Comparison of ENCODE assay signal across 22 cellular contexts in the genomic region with DNA sequence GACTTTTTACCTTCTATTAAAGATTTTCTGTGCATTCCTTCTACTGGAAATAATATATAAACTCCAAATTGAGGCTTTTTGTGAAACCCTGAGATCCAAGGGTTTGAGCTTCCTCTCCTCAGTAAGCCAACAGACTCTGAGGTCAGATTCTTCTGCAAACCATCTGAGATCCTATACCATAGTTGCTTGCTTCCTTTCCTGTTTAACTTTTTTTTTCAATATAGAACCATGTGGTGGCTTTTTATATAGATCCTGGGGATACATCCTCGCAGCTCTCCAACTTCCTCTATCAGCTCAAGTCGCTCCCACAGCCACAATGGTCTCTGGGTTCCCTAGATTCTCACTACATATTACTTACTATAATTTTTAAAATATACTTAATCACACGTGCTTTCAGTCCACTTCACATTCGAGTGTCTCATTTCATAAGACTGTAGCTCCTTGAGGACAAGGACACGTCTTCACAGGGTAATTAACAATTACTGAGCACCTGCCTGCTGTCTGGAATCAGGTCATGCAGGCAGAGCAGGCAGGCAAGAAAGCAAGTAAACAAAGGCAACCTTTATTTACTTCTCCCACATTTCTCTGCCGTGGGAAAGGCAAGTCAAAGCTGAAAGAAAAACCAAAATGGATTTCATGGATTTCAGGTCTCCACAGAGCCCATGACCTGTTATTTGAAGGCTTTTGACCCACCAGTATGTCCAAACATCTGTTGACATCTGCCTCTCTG.
"Had no signal": no experiment of that assay in that cellular context is flagged by ENCODE, and none has a peak within 500 bp of the region (broad histone marks: within the 10 kb centered on the region; RNA-seq: fewer than 3 reads in every experiment).

No MANE protein-coding gene starts in this region.

- DNase-seq: activated CD4-positive, alpha-beta T cell treated with anti-CD3 and anti-CD28 coated beads, Interleukin-2, amount 50 U/mL, for 1 hour; activated naive CD4-positive, alpha-beta T cell; activated T-cell treated with anti-CD3 and anti-CD28 coated beads for 4 hours; anterior cingulate cortex; brain microvascular endothelial cell; cortex of kidney; effector CD4-positive, alpha-beta T cell; islet precursor cell; left lung; mesenchymal stem cell; natural killer cell; posterior cingulate gyrus; small intestine; stimulated activated CD4-positive, alpha-beta T cell treated with anti-CD3 and anti-CD28 coated beads, Interleukin-4, amount 100 ng/mL, for 24 hours; stimulated activated CD8-positive, alpha-beta memory T cell treated with anti-CD3 and anti-CD28 coated beads, Interleukin-4, amount 100 ng/mL, for 48 hours; stimulated activated naive CD4-positive, alpha-beta T cell treated with Interleukin-2 at 50 U/mL for 16 hours; substantia nigra had no signal

- H3K4me1 ChIP-seq: left lung, tibial nerve, vagina had no signal

- ATAC-seq: activated CD4-positive, CD25-positive, alpha-beta regulatory T cell treated with anti-CD3 and anti-CD28 coated beads, Interleukin-2, amount 50 U/mL, for 24 hours; left lung; natural killer cell had no signal

- H2AFZ ChIP-seq: hepatocyte had no signal

- H3K79me2 ChIP-seq: hepatocyte had no signal

- H3K4me2 ChIP-seq: hepatocyte had no signal

- H3K27ac ChIP-seq: brain microvascular endothelial cell, esophagus muscularis mucosa, hepatocyte, left lung, tibial nerve, vagina had no signal

- FAIRE-seq: small intestine had no signal

- H3K4me3 ChIP-seq: esophagus muscularis mucosa, hepatocyte, left lung, tibial nerve, vagina had no signal

- H3K9me3 ChIP-seq: esophagus muscularis mucosa, left lung, tibial nerve, vagina had no signal

- H3K27me3 ChIP-seq: brain microvascular endothelial cell, esophagus muscularis mucosa, hepatocyte, left lung, tibial nerve, vagina had no signal

- H3K36me3 ChIP-seq: brain microvascular endothelial cell, esophagus muscularis mucosa, left lung, tibial nerve, vagina had no signal
